8 cellular contexts compared by ENCODE assay signal in the genomic region with DNA sequence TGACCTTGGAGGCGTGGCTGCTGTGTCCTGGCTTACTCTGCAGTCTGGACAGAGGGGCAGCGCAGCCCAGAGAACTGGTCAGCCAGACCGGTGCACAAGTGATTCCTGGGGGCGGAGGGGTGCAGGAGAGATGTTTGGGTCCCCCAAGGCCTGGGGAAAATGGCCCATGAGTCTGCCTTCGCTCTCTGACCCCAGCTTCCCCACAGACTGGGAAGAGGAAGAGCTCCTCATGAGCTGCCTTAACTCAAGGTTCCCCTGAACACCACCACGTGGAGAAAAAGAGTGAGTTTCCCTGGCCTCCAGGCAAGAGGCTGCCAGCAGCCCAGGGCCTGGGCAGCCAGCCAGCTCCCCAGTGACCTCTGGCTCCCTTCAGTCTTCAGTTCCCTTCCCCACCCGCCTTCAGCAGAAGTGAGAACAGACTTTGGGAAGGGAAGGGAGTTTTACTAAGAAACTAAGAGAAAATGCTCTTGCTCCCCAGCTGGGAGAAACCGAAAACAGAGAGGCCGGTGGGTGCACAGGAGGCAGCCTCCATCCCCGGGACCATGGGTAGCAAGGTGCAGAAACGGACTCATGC. TPM values are rescaled to one million over a fixed set of nuclear protein-coding genes. Genes with fewer than 3 reads are reported as not detected.
DNase-seq lines count a peak whose midpoint lies in the region; ATAC-seq and TF ChIP-seq lines count a peak whose summit lies in the region.

No MANE protein-coding gene starts in this region.

- no peaks in the 10 kb centered on the region for H3K9me3 Mint-ChIP-seq in activated B cell treated with CpG ODN at 0.5 μM for 24 hours

- H3K9me3 ChIP-seq in smooth muscle cell (replicated peaks; ENCODE audit: low read depth): no peaks in the 10 kb centered on the region

- H3K4me2 ChIP-seq in smooth muscle cell: no peak overlapping the region

- H3F3A ChIP-seq in smooth muscle cell (ENCODE audit: low read depth): no peaks in the 10 kb centered on the region

- H4K20me1 ChIP-seq in smooth muscle cell (ENCODE audit: low read depth): no peaks in the 10 kb centered on the region

- 86% methylated on average over 11 of the region's 11 CpGs for WGBS in smooth muscle cell (ENCODE audit: low lambda C conversion rate)

- TF ChIP-seq CTCF in AG09309 (IDR thresholded peaks at IDR 0.05; ENCODE audit: control insufficient read depth, insufficient read depth, low read depth, low read length, missing control alignments) (no peak), HFF-Myc (IDR thresholded peaks at IDR 0.05; ENCODE audit: low read depth, low read length, missing control alignments) (no peak), activated B cell treated with CpG ODN at 0.5 μM for 24 hours (IDR thresholded peaks at IDR 0.05) (no peak), smooth muscle cell (IDR thresholded peaks at IDR 0.05; ENCODE audit: borderline replicate concordance, insufficient read depth, poor library complexity, severe bottlenecking) (no peak)

- no peaks in the 10 kb centered on the region for H3K4me1 ChIP-seq in smooth muscle cell (ENCODE audit: low read depth)

- no peaks in the 10 kb centered on the region for H3K27me3 Mint-ChIP-seq in activated B cell treated with CpG ODN at 0.5 μM for 24 hours

- ATAC-seq in activated B cell treated with CpG ODN at 0.5 μM for 24 hours (ENCODE audit: low read depth) (no peak), left ventricle myocardium superior (peak; percentile 81), HG03565 (IDR thresholded peaks at IDR 0.05; ENCODE audit: unreplicated experiment) (no peak), GM19351 (IDR thresholded peaks at IDR 0.05; ENCODE audit: unreplicated experiment) (no peak)

- CTCF ChIA-PET in activated B cell treated with CpG ODN at 0.5 μM for 24 hours (lab: Charles Lee): interaction anchor here (0.8 to 1.0 kb wide), 3 partner anchors 9 to 16 kb away, joined by 3 read pairs; a partner anchor contains a TSS

- no peaks in the 10 kb centered on the region for H3K27me3 ChIP-seq in smooth muscle cell (ENCODE audit: low read depth)

- H3K9ac ChIP-seq in smooth muscle cell (ENCODE audit: low read depth): no peak overlapping the region

- H3K4me3 ChIP-seq in AG09309 (ENCODE audit: control insufficient read depth, low read depth, low read length): no peak overlapping the region
- H3K4me3 ChIP-seq in HFF-Myc (replicated peaks; ENCODE audit: low read depth, low read length): no peak overlapping the region
- no peak overlapping the region for H3K4me3 ChIP-seq in smooth muscle cell

- intact Hi-C loops in activated B cell treated with CpG ODN at 0.5 μM for 24 hours (cut with micrococcal nuclease): loop anchor here (10.0 kb wide), 1 partner anchor 631 kb away; no protein-coding TSS in a partner anchor
- intact Hi-C loops in left ventricle myocardium superior (cut with micrococcal nuclease): no loop called here

- H3K36me3 ChIP-seq in smooth muscle cell (ENCODE audit: low read depth): no peaks in the 10 kb centered on the region

- no peak overlapping the region for H3K4me3 Mint-ChIP-seq in activated B cell treated with CpG ODN at 0.5 μM for 24 hours

- POLR2A ChIA-PET in activated B cell treated with CpG ODN at 0.5 μM for 24 hours (lab: Charles Lee): interaction anchor here (28.6 to 48.2 kb wide), 3 partner anchors 3 to 29 kb away, joined by 1040 to 2404 read pairs (median 1040); a partner anchor contains a TSS

- H3K4me1 Mint-ChIP-seq in activated B cell treated with CpG ODN at 0.5 μM for 24 hours: peaks cover 88% of the 10 kb centered on the region

- H3K36me3 Mint-ChIP-seq in activated B cell treated with CpG ODN at 0.5 μM for 24 hours (ENCODE audit: low read depth): peaks cover 17% of the 10 kb centered on the region

- DNase-seq in AG09309 (ENCODE audit: low read depth) (peak; percentile 14), HFF-Myc (ENCODE audit: extremely low read depth, low read depth) (peak; percentile 69), activated B cell treated with CpG ODN at 0.5 μM for 24 hours (no peak), left ventricle myocardium superior (peak; percentile 94), smooth muscle cell (lab: John Stamatoyannopoulos, UW; ENCODE audit: unreplicated experiment) (peak; percentile 12), T-helper 1 cell (no peak)

- H3K27ac Mint-ChIP-seq in activated B cell treated with CpG ODN at 0.5 μM for 24 hours: peak overlapping the region; percentile 83

- H3K79me2 ChIP-seq in smooth muscle cell (ENCODE audit: low read depth): no peaks in the 10 kb centered on the region

- H2AFZ ChIP-seq in smooth muscle cell (ENCODE audit: low read depth): peak overlapping the region; percentile 12

- no peak overlapping the region for H3K27ac ChIP-seq in smooth muscle cell (ENCODE audit: low read depth)

RNA-seq across cellular contexts. Expression of a gene that starts 2.0 kb away (rescaled TPM):
- 5.2 and 7.1 TPM in 2 replicates for total RNA-seq in activated B cell treated with CpG ODN at 0.5 μM for 24 hours
- not detected for total RNA-seq in left ventricle myocardium superior
- total RNA-seq in smooth muscle cell: not detected in 2 replicates
- polyA plus RNA-seq in smooth muscle cell: 0.29 and 1.7 TPM in 2 replicates

RNA-seq across cellular contexts. Expression of a gene that starts 13.7 kb away (rescaled TPM):
- total RNA-seq in activated B cell treated with CpG ODN at 0.5 μM for 24 hours: 166 and 181 TPM in 2 replicates
- total RNA-seq in left ventricle myocardium superior: 1.5 TPM
- total RNA-seq in smooth muscle cell: 0.04 and 0.27 TPM in 2 replicates
- polyA plus RNA-seq in smooth muscle cell: 0.38 and 1.2 TPM in 2 replicates

RNA-seq across cellular contexts. Expression of a gene that starts 15.7 kb away (rescaled TPM):
- total RNA-seq in activated B cell treated with CpG ODN at 0.5 μM for 24 hours (746 and 896 TPM in 2 replicates), left ventricle myocardium superior (69.2 TPM), smooth muscle cell (24.1 and 42.2 TPM in 2 replicates)
- polyA plus RNA-seq in smooth muscle cell: 40.2 and 65.3 TPM in 2 replicates

RNA-seq across cellular contexts. Expression of a gene that starts 24.1 kb away (rescaled TPM):
- total RNA-seq in activated B cell treated with CpG ODN at 0.5 μM for 24 hours: 636 and 647 TPM in 2 replicates
- 120 TPM for total RNA-seq in left ventricle myocardium superior
- 55.3 and 64.7 TPM in 2 replicates for total RNA-seq in smooth muscle cell
- polyA plus RNA-seq in smooth muscle cell: 46.1 and 136 TPM in 2 replicates

RNA-seq across cellular contexts. Expression of a gene that starts 42.6 kb away (rescaled TPM):
- total RNA-seq in activated B cell treated with CpG ODN at 0.5 μM for 24 hours (3.8 TPM in 2 replicates), left ventricle myocardium superior (2.1 TPM), smooth muscle cell (20.0 and 20.9 TPM in 2 replicates)
- 53.7 and 72.7 TPM in 2 replicates for polyA plus RNA-seq in smooth muscle cell

Comparison
In these comparisons a context has a peak if more than half of its experiments do, and no peak if none do; other contexts are left out.
1. DNase-seq: peak in AG09309 (single experiment), HFF-Myc (single experiment), left ventricle myocardium superior (single experiment) and smooth muscle cell (single experiment); none in activated B cell treated with CpG ODN at 0.5 μM for 24 hours (single experiment) and T-helper 1 cell (0 of 5).
2. RNA of a gene that starts 13.7 kb away (total RNA-seq): 166 to 181 TPM in activated B cell treated with CpG ODN at 0.5 μM for 24 hours; 1.5 TPM in left ventricle myocardium superior (single experiment) and 0.04 to 0.27 TPM in smooth muscle cell; every median in the first group is over 10 times any median in the second.
3. RNA of a gene that starts 15.7 kb away (total RNA-seq): 746 to 896 TPM in activated B cell treated with CpG ODN at 0.5 μM for 24 hours; 69.2 TPM in left ventricle myocardium superior (single experiment) and 24.1 to 42.2 TPM in smooth muscle cell; every median in the first group is over 10 times any median in the second.